ENCODE assay signal across 9 cellular contexts in genomic region chr2:101114268-101114783, GRCh38. TPM values are rescaled to one million over a fixed set of nuclear protein-coding genes. Genes with fewer than 3 reads are reported as not detected.
DNase-seq lines count a peak whose midpoint lies in the region; ATAC-seq, FAIRE-seq and TF ChIP-seq lines count a peak whose summit lies in the region.
"Had no signal": no experiment of that assay in that cellular context is flagged by ENCODE, and none has a peak within 500 bp of the region (broad histone marks: within the 10 kb centered on the region; RNA-seq: fewer than 3 reads in every experiment).

No MANE protein-coding gene starts in this region.

- H3K36me3 ChIP-seq in breast epithelium (no peaks in the 10 kb centered on the region), pancreas (no peaks in the 10 kb centered on the region)

- H3K4me1 ChIP-seq in breast epithelium (peaks cover 16 to 22% of the 10 kb centered on the region in 2 donors), pancreas (peaks cover 54 to 92% (median 87%) of the 10 kb centered on the region in 3 donors)

- 12 to 23% methylated on average over 5 of the region's 5 CpGs for WGBS in pancreas, 2 donors

- H3K4me3 ChIP-seq in breast epithelium (no peak overlapping the region), pancreas (peak overlapping the region in 1 of 4 donors; percentile 10)

- no peaks in the 10 kb centered on the region for H3K36me3 Mint-ChIP-seq in activated T-cell treated with anti-CD3 and anti-CD28 coated beads, Interleukin-2, amount 50 U/mL, for 72 hours (ENCODE audit: insufficient read depth in 2 of 2)
- H3K36me3 Mint-ChIP-seq: activated naive CD8-positive, alpha-beta T cell treated with anti-CD3 and anti-CD28 coated beads for 36 hours had no signal

- DNase-seq in DMS53 (lab: John Stamatoyannopoulos, UW): peak; percentile 59
- peak; percentile 17 for DNase-seq in LoVo (ENCODE audit: low spot score)
- DNase-seq in breast epithelium (ENCODE audit: low spot score in 2 of 2): no peak
- no peak for DNase-seq in pancreas
- no peak for DNase-seq in HCEC 1CT
- no peak for DNase-seq in NCI-H774 (lab: John Stamatoyannopoulos, UW)
- DNase-seq in activated T-cell treated with anti-CD3 and anti-CD28 coated beads, Interleukin-2, amount 50 U/mL, for 72 hours: no peak
- no peak for DNase-seq in stimulated activated naive CD4-positive, alpha-beta T cell (lab: John Stamatoyannopoulos, UW)
- DNase-seq: activated naive CD8-positive, alpha-beta T cell treated with anti-CD3 and anti-CD28 coated beads for 36 hours had no signal

- intact Hi-C loops in breast epithelium (cut with DNase I; ENCODE audit: low total_unique reads): no loop called here
- intact Hi-C loops in pancreas (cut with DNase I): no loop called here

- no peak overlapping the region for H3K27ac Mint-ChIP-seq in activated T-cell treated with anti-CD3 and anti-CD28 coated beads, Interleukin-2, amount 50 U/mL, for 72 hours
- H3K27ac Mint-ChIP-seq: activated naive CD8-positive, alpha-beta T cell treated with anti-CD3 and anti-CD28 coated beads for 36 hours had no signal

- no peaks in the 10 kb centered on the region for H3K27me3 ChIP-seq in breast epithelium
- H3K27me3 ChIP-seq in pancreas: no peaks in the 10 kb centered on the region

- no peak overlapping the region for H3K4me3 Mint-ChIP-seq in activated T-cell treated with anti-CD3 and anti-CD28 coated beads, Interleukin-2, amount 50 U/mL, for 72 hours
- H3K4me3 Mint-ChIP-seq: activated naive CD8-positive, alpha-beta T cell treated with anti-CD3 and anti-CD28 coated beads for 36 hours had no signal

- no peaks in the 10 kb centered on the region for H3K27me3 Mint-ChIP-seq in activated T-cell treated with anti-CD3 and anti-CD28 coated beads, Interleukin-2, amount 50 U/mL, for 72 hours (ENCODE audit: low read depth)
- H3K27me3 Mint-ChIP-seq: activated naive CD8-positive, alpha-beta T cell treated with anti-CD3 and anti-CD28 coated beads for 36 hours had no signal

- H3K27ac ChIP-seq in breast epithelium: peak overlapping the region; percentile 75 to 76
- H3K27ac ChIP-seq in pancreas: peak overlapping the region; percentile 72 to 74 (median 72)

- H3K9me3 Mint-ChIP-seq in activated T-cell treated with anti-CD3 and anti-CD28 coated beads, Interleukin-2, amount 50 U/mL, for 72 hours: no peaks in the 10 kb centered on the region
- H3K9me3 Mint-ChIP-seq: activated naive CD8-positive, alpha-beta T cell treated with anti-CD3 and anti-CD28 coated beads for 36 hours had no signal

- no peak for TF ChIP-seq POLR2A in breast epithelium (IDR thresholded peaks at IDR 0.05)

- H3K9me3 ChIP-seq in breast epithelium: no peaks in the 10 kb centered on the region
- no peaks in the 10 kb centered on the region for H3K9me3 ChIP-seq in pancreas

- no peak for FAIRE-seq in pancreas (lab: Jason Lieb, UNC)

- H3K4me1 Mint-ChIP-seq in activated T-cell treated with anti-CD3 and anti-CD28 coated beads, Interleukin-2, amount 50 U/mL, for 72 hours (ENCODE audit: low read depth): no peaks in the 10 kb centered on the region
- H3K4me1 Mint-ChIP-seq: activated naive CD8-positive, alpha-beta T cell treated with anti-CD3 and anti-CD28 coated beads for 36 hours had no signal

- TF ChIP-seq CTCF in breast epithelium (IDR thresholded peaks at IDR 0.05): no peak
- TF ChIP-seq CTCF in pancreas (IDR thresholded peaks at IDR 0.05): no peak

- ATAC-seq in pancreas: peak; percentile 30 to 55 (median 42)
- ATAC-seq in activated T-cell treated with anti-CD3 and anti-CD28 coated beads, Interleukin-2, amount 50 U/mL, for 72 hours (replicated peaks in 1 of 2): no peak

RNA-seq across cellular contexts. Expression of gene TBC1D8, which starts 36.9 kb away (rescaled TPM):
- total RNA-seq in breast epithelium (10 to 100 TPM; 19.5 to 92.4 (median 89.7) TPM), pancreas (10 to 100 TPM; 21.3 to 43.2 (median 31.1) TPM)
- polyA plus RNA-seq in pancreas: 10 to 100 TPM; 37.1 to 46.2 TPM
- 1 to 10 TPM; 5.2 to 8.3 TPM for total RNA-seq in activated T-cell treated with anti-CD3 and anti-CD28 coated beads, Interleukin-2, amount 50 U/mL, for 72 hours

Comparison
In these comparisons a context has a peak if more than half of its experiments do, and no peak if none do; other contexts are left out.
1. DNase-seq: peak in DMS53 (single experiment) and LoVo (single experiment); none in breast epithelium (0 of 2), pancreas (0 of 6), HCEC 1CT (single experiment), NCI-H774 (single experiment), activated T-cell treated with anti-CD3 and anti-CD28 coated beads, Interleukin-2, amount 50 U/mL, for 72 hours (0 of 2) and stimulated activated naive CD4-positive, alpha-beta T cell (0 of 6).
2. ATAC-seq: peak in pancreas (4 of 4); none in activated T-cell treated with anti-CD3 and anti-CD28 coated beads, Interleukin-2, amount 50 U/mL, for 72 hours (0 of 2).